In genomic region chr17:2238432-2239169, GRCh38 we compare ENCODE assay signal across 7 cellular contexts.
A peak's percentile ranks its signal among the peaks of the same experiment; 100 is the strongest.
DNase-seq lines count a peak whose midpoint lies in the region; ATAC-seq and TF ChIP-seq lines count a peak whose summit lies in the region.

No MANE protein-coding gene starts in this region.

- H3K9me3 ChIP-seq in heart left ventricle = no peaks in the 10 kb centered on the region
- no peaks in the 10 kb centered on the region for H3K9me3 ChIP-seq in testis

- peaks cover 12% of the 10 kb centered on the region for H3K4me1 Mint-ChIP-seq in endothelial cell (ENCODE audit: unreplicated experiment)

- H3K27me3 ChIP-seq in heart left ventricle (no peaks in the 10 kb centered on the region), testis (no peaks in the 10 kb centered on the region)

- H3K27ac ChIP-seq in heart left ventricle = peak overlapping the region; percentile 7 to 84 (median 70)
- H3K27ac ChIP-seq in testis = peak overlapping the region; percentile 37 to 75

- no peak for TF ChIP-seq POLR2A in heart left ventricle (IDR thresholded peaks at IDR 0.05)
- TF ChIP-seq POLR2A in testis (IDR thresholded peaks at IDR 0.05) = no peak

- ATAC-seq in GM19455 (IDR thresholded peaks at IDR 0.05; ENCODE audit: unreplicated experiment) (peak; percentile 62), HG03565 (IDR thresholded peaks at IDR 0.05; ENCODE audit: unreplicated experiment) (peak; percentile 55), heart left ventricle (peak; percentile 56 to 81 (median 67)), GM18858 (IDR thresholded peaks at IDR 0.05; ENCODE audit: unreplicated experiment) (no peak)

- DNase-seq in heart left ventricle (peak in 4 of 5 donors; percentile 47 to 80 (median 57)), testis (no peak), endothelial cell (ENCODE audit: low spot score) (no peak), Kasumi-1 (lab: John Stamatoyannopoulos, UW) (no peak)

- peaks cover 1% of the 10 kb centered on the region for H3K27me3 Mint-ChIP-seq in endothelial cell (ENCODE audit: unreplicated experiment)

- no peaks in the 10 kb centered on the region for H3K9me3 Mint-ChIP-seq in endothelial cell (ENCODE audit: unreplicated experiment)

- WGBS in heart left ventricle, 4 donors = 21 to 30% (median 26%) methylated on average over 15 of the region's 15 CpGs
- 50 to 66% methylated on average over 14 to 15 of the region's 15 CpGs for WGBS in testis, 2 donors

- H3K36me3 ChIP-seq in heart left ventricle = peaks cover 0 to 41% (median 5%) of the 10 kb centered on the region in 9 donors
- no peaks in the 10 kb centered on the region for H3K36me3 ChIP-seq in testis (ENCODE audit: low read depth, missing control alignments)

- intact Hi-C loops in heart left ventricle (cut with DNase I) (loop anchor here in 4 of 10 donors (2.0 to 10.0 kb wide), 4 partner anchors 60 to 144 kb away; no protein-coding TSS in a partner anchor), testis (cut with DNase I; ENCODE audit: low total_unique reads) (loop anchor here (10.0 kb wide), 1 partner anchor 64 kb away; no protein-coding TSS in a partner anchor)

- H3K4me1 ChIP-seq in heart left ventricle = peaks cover 3 to 67% (median 40%) of the 10 kb centered on the region in 12 donors
- peaks cover 30% of the 10 kb centered on the region for H3K4me1 ChIP-seq in testis

- peaks cover 28% of the 10 kb centered on the region for H3K36me3 Mint-ChIP-seq in endothelial cell (ENCODE audit: low read depth, unreplicated experiment)

- H3K27ac Mint-ChIP-seq in endothelial cell (ENCODE audit: unreplicated experiment) = no peak overlapping the region

- peak overlapping the region in 3 of 12 donors; percentile 6 to 32 (median 18) for H3K4me3 ChIP-seq in heart left ventricle
- H3K4me3 ChIP-seq in testis = no peak overlapping the region

- no peak overlapping the region for H3K4me3 Mint-ChIP-seq in endothelial cell (ENCODE audit: unreplicated experiment)

- TF ChIP-seq CTCF in heart left ventricle (IDR thresholded peaks at IDR 0.05) (no peak), testis (IDR thresholded peaks at IDR 0.05) (no peak), endothelial cell (IDR thresholded peaks at IDR 0.05; ENCODE audit: unreplicated experiment) (no peak)

Comparison
In these comparisons a context has a peak if more than half of its experiments do, and no peak if none do; other contexts are left out.
1. DNase-seq: peak in heart left ventricle (4 of 5); none in testis (single experiment), endothelial cell (single experiment) and Kasumi-1 (0 of 2).